In the genomic region with DNA sequence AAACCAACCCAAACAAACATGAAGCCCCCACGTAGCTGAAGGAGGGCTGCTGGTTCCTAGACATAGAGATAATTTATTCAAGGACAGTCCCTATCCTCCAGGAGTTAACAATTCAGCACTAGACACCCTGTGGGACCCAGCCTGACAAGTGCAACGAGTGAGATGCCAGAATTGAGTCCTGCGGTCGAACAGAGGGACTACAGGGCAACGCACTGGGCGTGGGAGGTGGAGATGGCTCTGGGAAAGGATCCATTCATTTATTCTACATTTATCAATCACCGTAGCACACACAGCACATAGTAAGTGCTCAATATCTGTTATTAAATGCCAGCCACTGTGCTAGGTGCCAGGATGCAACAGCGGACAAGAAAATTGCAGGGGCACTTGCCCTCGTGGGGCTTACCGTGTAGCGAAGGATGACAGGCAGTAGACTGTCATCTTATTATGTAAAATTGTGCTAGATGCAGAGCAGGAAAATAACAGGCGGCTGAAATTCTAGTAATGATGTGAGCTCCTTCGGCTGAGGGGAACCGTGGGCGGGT, we compare ENCODE assay signal across 8 cellular contexts. TPM values are rescaled to one million over a fixed set of nuclear protein-coding genes. Genes with fewer than 3 reads are reported as not detected.
DNase-seq lines count a peak whose midpoint lies in the region; ATAC-seq lines count a peak whose summit lies in the region.

No MANE protein-coding gene starts in this region.

- H3K36me3 Mint-ChIP-seq in activated T-helper 17 cell treated with anti-CD3 and anti-CD28 coated beads, Interleukin-2, amount 50 U/mL, for 72 hours (ENCODE audit: low read depth): no peaks in the 10 kb centered on the region

- peaks cover 21% of the 10 kb centered on the region for H3K4me1 Mint-ChIP-seq in activated T-helper 17 cell treated with anti-CD3 and anti-CD28 coated beads, Interleukin-2, amount 50 U/mL, for 72 hours
- peaks cover 40% of the 10 kb centered on the region for H3K4me1 Mint-ChIP-seq in stimulated activated naive CD8-positive, alpha-beta T cell treated with anti-CD3 and anti-CD28 coated beads, Interleukin-15, amount 100 ng/mL, for 72 hours

- peak overlapping the region; percentile 52 for H3K9ac ChIP-seq in iPS-18a (ENCODE audit: low read length)

- no peak overlapping the region for H3K27ac ChIP-seq in iPS-18a (ENCODE audit: low read length)

- DNase-seq in stimulated activated CD4-positive, alpha-beta T cell treated with anti-CD3 and anti-CD28 coated beads, Interleukin-15, amount 100 ng/mL, for 24 hours: peak; percentile 33
- DNase-seq in stimulated activated CD4-positive, alpha-beta T cell treated with anti-CD3 and anti-CD28 coated beads, Interleukin-12 subunit alpha, Interleukin-12 subunit beta, amount 100 ng/mL, for 4 hours: no peak
- no peak for DNase-seq in stimulated activated naive CD8-positive, alpha-beta T cell treated with anti-CD3 and anti-CD28 coated beads, Interleukin-15, amount 100 ng/mL, for 72 hours
- DNase-seq in cerebellum (ENCODE audit: low spot score): no peak
- DNase-seq in NOMO-1 treated with dmso at 0.1 percent for 144 hours (lab: John Stamatoyannopoulos, UW; ENCODE audit: unreplicated experiment): no peak

- peak overlapping the region; percentile 83 for H3K27ac Mint-ChIP-seq in activated T-helper 17 cell treated with anti-CD3 and anti-CD28 coated beads, Interleukin-2, amount 50 U/mL, for 72 hours
- H3K27ac Mint-ChIP-seq in stimulated activated naive CD8-positive, alpha-beta T cell treated with anti-CD3 and anti-CD28 coated beads, Interleukin-15, amount 100 ng/mL, for 72 hours: peak overlapping the region; percentile 43 to 67

- H3K27me3 Mint-ChIP-seq in activated T-helper 17 cell treated with anti-CD3 and anti-CD28 coated beads, Interleukin-2, amount 50 U/mL, for 72 hours: no peaks in the 10 kb centered on the region
- no peaks in the 10 kb centered on the region for H3K27me3 Mint-ChIP-seq in stimulated activated naive CD8-positive, alpha-beta T cell treated with anti-CD3 and anti-CD28 coated beads, Interleukin-15, amount 100 ng/mL, for 72 hours

- no peaks in the 10 kb centered on the region for H3K36me3 ChIP-seq in iPS-18a (ENCODE audit: control insufficient read depth, low read depth, low read length)

- peak; percentile 4 for ATAC-seq in activated T-helper 17 cell treated with anti-CD3 and anti-CD28 coated beads, Interleukin-2, amount 50 U/mL, for 72 hours (replicated peaks)
- no peak for ATAC-seq in stimulated activated naive CD8-positive, alpha-beta T cell treated with anti-CD3 and anti-CD28 coated beads, Interleukin-15, amount 100 ng/mL, for 72 hours
- no peak for ATAC-seq in HG03378 (IDR thresholded peaks at IDR 0.05; ENCODE audit: unreplicated experiment)

- H3K4me3 ChIP-seq in iPS-18a (ENCODE audit: low read length): peak overlapping the region; percentile 82

- H3K9me3 Mint-ChIP-seq in activated T-helper 17 cell treated with anti-CD3 and anti-CD28 coated beads, Interleukin-2, amount 50 U/mL, for 72 hours: no peaks in the 10 kb centered on the region
- no peaks in the 10 kb centered on the region for H3K9me3 Mint-ChIP-seq in stimulated activated naive CD8-positive, alpha-beta T cell treated with anti-CD3 and anti-CD28 coated beads, Interleukin-15, amount 100 ng/mL, for 72 hours

- H3K9me3 ChIP-seq in iPS-18a (ENCODE audit: control insufficient read depth, low read depth, low read length): no peaks in the 10 kb centered on the region

- peak overlapping the region; percentile 91 for H3K4me3 Mint-ChIP-seq in activated T-helper 17 cell treated with anti-CD3 and anti-CD28 coated beads, Interleukin-2, amount 50 U/mL, for 72 hours
- H3K4me3 Mint-ChIP-seq in stimulated activated naive CD8-positive, alpha-beta T cell treated with anti-CD3 and anti-CD28 coated beads, Interleukin-15, amount 100 ng/mL, for 72 hours: peak overlapping the region; percentile 88 to 97

- H3K4me1 ChIP-seq in iPS-18a (ENCODE audit: control insufficient read depth, low read depth, low read length): peaks cover 11% of the 10 kb centered on the region

- H3K27me3 ChIP-seq in iPS-18a (ENCODE audit: control insufficient read depth, insufficient read depth, low read length): peaks cover 29% of the 10 kb centered on the region

RNA-seq across cellular contexts. Expression of gene ARHGAP26, which starts 0.9 kb away (rescaled TPM):
- 10 to 100 TPM in 1 of 2 donors, 1 to 10 TPM in 1; 7.8 to 12.0 TPM for total RNA-seq in activated T-helper 17 cell treated with anti-CD3 and anti-CD28 coated beads, Interleukin-2, amount 50 U/mL, for 72 hours
- 35.5 TPM for total RNA-seq in cerebellum
